In the genomic region with DNA sequence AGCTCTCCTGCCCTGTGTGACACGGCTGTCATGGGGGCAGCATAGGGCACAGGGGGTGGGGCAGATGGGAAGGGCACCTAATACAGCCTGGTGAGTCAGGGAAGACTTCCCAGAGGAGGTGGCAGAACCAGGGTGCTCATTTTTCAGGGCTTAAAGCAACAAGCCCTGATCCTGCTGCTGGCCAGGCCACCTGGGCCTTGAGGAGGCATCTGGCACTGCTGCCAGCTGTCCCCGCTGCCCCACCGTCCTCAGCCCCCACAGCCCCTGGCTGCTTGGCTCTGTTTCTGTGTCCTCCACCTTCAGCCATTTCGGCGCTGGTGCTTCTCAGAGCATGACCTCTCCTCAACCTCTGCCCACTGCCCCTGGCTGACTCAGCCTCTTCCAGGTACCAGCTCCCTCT, we compare ENCODE assay signal across 2 cellular contexts.
TF ChIP-seq lines count a peak whose summit lies in the region.

No MANE protein-coding gene starts in this region.

TF ChIP-seq in HCT116, 20 proteins besides CTCF, POLR2A, EP300 and RAD21:
- TF ChIP-seq POLR2AphosphoS5 (IDR thresholded peaks at IDR 0.05; ENCODE audit: low read depth, low read length) (no peak), ELF1 (IDR thresholded peaks at IDR 0.05; ENCODE audit: borderline replicate concordance, low read depth) (no peak), EZH2 (IDR thresholded peaks at IDR 0.05) (no peak), MAX (IDR thresholded peaks at IDR 0.05) (no peak)
TF ChIP-seq in HCT116: peak in this region for 0.

TF ChIP-seq in GM12891, 5 proteins besides CTCF, POLR2A, EP300 and RAD21:
- TF ChIP-seq TAF1 (IDR thresholded peaks at IDR 0.05; ENCODE audit: low read depth, low read length) (no peak), POLR2AphosphoS5 (IDR thresholded peaks at IDR 0.05; ENCODE audit: low read depth, low read length) (no peak), SPI1 (IDR thresholded peaks at IDR 0.05; ENCODE audit: low read depth, low read length) (no peak), POU2F2 (IDR thresholded peaks at IDR 0.05; ENCODE audit: low read depth, low read length) (no peak), PAX5 (IDR thresholded peaks at IDR 0.05; ENCODE audit: insufficient read depth, low read length, severe bottlenecking) (no peak)
